Comparison of ENCODE assay signal across 11 cellular contexts in genomic region chr16:81405702-81406113, GRCh38. TPM values are rescaled to one million over a fixed set of nuclear protein-coding genes. Genes with fewer than 3 reads are reported as not detected.
DNase-seq lines count a peak whose midpoint lies in the region; ATAC-seq and TF ChIP-seq lines count a peak whose summit lies in the region.
"Had no signal": no experiment of that assay in that cellular context is flagged by ENCODE, and none has a peak within 500 bp of the region (broad histone marks: within the 10 kb centered on the region; RNA-seq: fewer than 3 reads in every experiment).

No MANE protein-coding gene starts in this region.

- H3K4me1 Mint-ChIP-seq in activated CD8-positive, alpha-beta T cell treated with anti-CD3 and anti-CD28 coated beads, Interleukin-2, amount 10 ng/mL, durations not matched to agents 7 days and 5 days (ENCODE audit: low read depth), result peaks cover 5% of the 10 kb centered on the region

- no peaks in the 10 kb centered on the region for H3K9me3 ChIP-seq in mesodermal cell (ENCODE audit: control insufficient read depth, low read length)
- H3K9me3 ChIP-seq: SJCRH30, testis had no signal

- CTCF ChIA-PET in GM10248 (lab: Yijun Ruan, JAX), result interaction anchor here (1.9 kb wide), 1 partner anchor 332 kb away, joined by 5 read pairs; no protein-coding TSS in a partner anchor
- CTCF ChIA-PET in activated CD8-positive, alpha-beta T cell treated with anti-CD3 and anti-CD28 coated beads, Interleukin-2, amount 10 ng/mL, durations not matched to agents 7 days and 5 days (lab: Charles Lee), result no interaction called here

- no peak overlapping the region for H3K4me3 Mint-ChIP-seq in activated CD8-positive, alpha-beta T cell treated with anti-CD3 and anti-CD28 coated beads, Interleukin-2, amount 10 ng/mL, durations not matched to agents 7 days and 5 days

- peak overlapping the region; percentile 83 for H3K27ac ChIP-seq in mesodermal cell (ENCODE audit: low read depth, low read length, severe bottlenecking)
- H3K27ac ChIP-seq: SJCRH30, testis had no signal

- H3K36me3 Mint-ChIP-seq in activated CD8-positive, alpha-beta T cell treated with anti-CD3 and anti-CD28 coated beads, Interleukin-2, amount 10 ng/mL, durations not matched to agents 7 days and 5 days (ENCODE audit: low read depth), result no peaks in the 10 kb centered on the region

- H3K36me3 ChIP-seq in mesodermal cell (ENCODE audit: control insufficient read depth, insufficient read depth, low read length), result no peaks in the 10 kb centered on the region
- H3K36me3 ChIP-seq: SJCRH30 had no signal

- H3K27ac Mint-ChIP-seq in activated CD8-positive, alpha-beta T cell treated with anti-CD3 and anti-CD28 coated beads, Interleukin-2, amount 10 ng/mL, durations not matched to agents 7 days and 5 days, result no peak overlapping the region

- POLR2A ChIA-PET in GM10248 (lab: Yijun Ruan, JAX), result no interaction called here
- POLR2A ChIA-PET in activated CD8-positive, alpha-beta T cell treated with anti-CD3 and anti-CD28 coated beads, Interleukin-2, amount 10 ng/mL, durations not matched to agents 7 days and 5 days (lab: Charles Lee), result no interaction called here

- ATAC-seq in HG02623 (IDR thresholded peaks at IDR 0.05; ENCODE audit: unreplicated experiment), result no peak
- no peak for ATAC-seq in activated CD8-positive, alpha-beta T cell treated with anti-CD3 and anti-CD28 coated beads, Interleukin-2, amount 10 ng/mL, durations not matched to agents 7 days and 5 days

- TF ChIP-seq CTCF in GM10248 (IDR thresholded peaks at IDR 0.05; ENCODE audit: control extremely low read depth, extremely low read depth, low read depth, missing control alignments), result no peak

- peak; percentile 40 for DNase-seq in COLO829 (ENCODE audit: low spot score)
- peak; percentile 98 for DNase-seq in M059J (ENCODE audit: low read depth)
- peak; percentile 97 for DNase-seq in dermis blood vessel endothelial cell
- DNase-seq in GM10248 (ENCODE audit: extremely low spot score), result no peak
- DNase-seq in NCI-H510A (lab: John Stamatoyannopoulos, UW), result no peak
- no peak for DNase-seq in activated CD8-positive, alpha-beta T cell treated with anti-CD3 and anti-CD28 coated beads, Interleukin-2, amount 10 ng/mL, durations not matched to agents 7 days and 5 days
- DNase-seq: testis had no signal

- H3K9me3 Mint-ChIP-seq in activated CD8-positive, alpha-beta T cell treated with anti-CD3 and anti-CD28 coated beads, Interleukin-2, amount 10 ng/mL, durations not matched to agents 7 days and 5 days (ENCODE audit: insufficient read depth), result no peaks in the 10 kb centered on the region

- 44 to 62% methylated on average over 4 to 8 of the region's 11 CpGs for WGBS in mesodermal cell (ENCODE audit: insufficient coverage in 2 of 2), 2 experiments

- no peak overlapping the region for H3K4me3 ChIP-seq in mesodermal cell (ENCODE audit: extremely low read depth, insufficient read depth, low read length, poor library complexity, severe bottlenecking)
- H3K4me3 ChIP-seq: SJCRH30, skin epidermis, testis had no signal

- peaks cover 24% of the 10 kb centered on the region for H3K4me1 ChIP-seq in mesodermal cell (ENCODE audit: control insufficient read depth, insufficient read depth, low read length, poor library complexity, severe bottlenecking)

- H3K27me3 Mint-ChIP-seq in activated CD8-positive, alpha-beta T cell treated with anti-CD3 and anti-CD28 coated beads, Interleukin-2, amount 10 ng/mL, durations not matched to agents 7 days and 5 days (ENCODE audit: low read depth), result peaks cover 13% of the 10 kb centered on the region

RNA-seq across cellular contexts. Expression of gene CMIP, which starts 38.9 kb away (rescaled TPM):
- total RNA-seq in M059J (2014; rRNA removed; shearing (Covaris generic)), result 7.2 and 15.8 TPM in 2 replicates
- total RNA-seq in dermis blood vessel endothelial cell, result 39.0 and 64.7 TPM in 2 replicates
- 43.4 TPM for polyA plus RNA-seq in mesodermal cell (2013, experiment 1 of 2)
- polyA plus RNA-seq in mesodermal cell (2013, experiment 2 of 2), result 38.5 TPM
- total RNA-seq in activated CD8-positive, alpha-beta T cell treated with anti-CD3 and anti-CD28 coated beads, Interleukin-2, amount 10 ng/mL, durations not matched to agents 7 days and 5 days, result 10 to 100 TPM; 62.5 to 70.4 TPM

Comparison
In these comparisons a context has a peak if more than half of its experiments do, and no peak if none do; other contexts are left out.
1. DNase-seq: peak in COLO829 (single experiment), M059J (single experiment) and dermis blood vessel endothelial cell (single experiment); none in GM10248 (single experiment), NCI-H510A (single experiment) and activated CD8-positive, alpha-beta T cell treated with anti-CD3 and anti-CD28 coated beads, Interleukin-2, amount 10 ng/mL, durations not matched to agents 7 days and 5 days (single experiment).